1 cellular context compared by ENCODE assay signal in the genomic region with DNA sequence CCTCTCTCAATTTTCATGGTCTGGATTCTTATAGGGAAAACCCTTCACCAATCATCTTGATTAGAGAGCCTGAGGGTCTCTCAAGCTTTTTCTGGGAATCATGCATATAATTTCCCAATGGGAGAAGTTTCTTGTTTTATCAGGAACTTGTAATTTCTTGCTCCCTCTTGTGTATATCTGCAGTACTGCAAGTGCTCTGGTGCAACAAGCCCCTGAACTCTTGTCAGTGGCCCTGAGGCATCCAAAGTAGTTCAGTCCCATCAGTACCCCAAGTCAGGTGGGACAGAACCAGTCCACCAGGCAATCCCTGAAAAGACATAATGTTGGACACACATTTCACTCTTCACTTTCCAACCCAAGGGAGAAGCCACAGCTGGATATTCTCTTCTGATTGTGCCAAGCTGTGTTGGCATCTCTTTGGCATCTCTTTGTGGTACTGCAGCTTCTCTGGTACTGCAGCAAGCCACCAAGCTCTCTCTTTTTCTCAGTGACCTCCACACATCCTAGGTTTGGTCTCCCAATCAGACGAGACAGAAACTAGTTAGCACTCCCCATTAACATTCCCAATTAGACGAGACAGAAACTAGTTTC.
TF ChIP-seq lines count a peak whose summit lies in the region.

No MANE protein-coding gene starts in this region.

TF ChIP-seq in GM23338, 12 proteins besides CTCF, POLR2A, EP300 and RAD21 (continued from another document):
- TF ChIP-seq, protein P1, sequence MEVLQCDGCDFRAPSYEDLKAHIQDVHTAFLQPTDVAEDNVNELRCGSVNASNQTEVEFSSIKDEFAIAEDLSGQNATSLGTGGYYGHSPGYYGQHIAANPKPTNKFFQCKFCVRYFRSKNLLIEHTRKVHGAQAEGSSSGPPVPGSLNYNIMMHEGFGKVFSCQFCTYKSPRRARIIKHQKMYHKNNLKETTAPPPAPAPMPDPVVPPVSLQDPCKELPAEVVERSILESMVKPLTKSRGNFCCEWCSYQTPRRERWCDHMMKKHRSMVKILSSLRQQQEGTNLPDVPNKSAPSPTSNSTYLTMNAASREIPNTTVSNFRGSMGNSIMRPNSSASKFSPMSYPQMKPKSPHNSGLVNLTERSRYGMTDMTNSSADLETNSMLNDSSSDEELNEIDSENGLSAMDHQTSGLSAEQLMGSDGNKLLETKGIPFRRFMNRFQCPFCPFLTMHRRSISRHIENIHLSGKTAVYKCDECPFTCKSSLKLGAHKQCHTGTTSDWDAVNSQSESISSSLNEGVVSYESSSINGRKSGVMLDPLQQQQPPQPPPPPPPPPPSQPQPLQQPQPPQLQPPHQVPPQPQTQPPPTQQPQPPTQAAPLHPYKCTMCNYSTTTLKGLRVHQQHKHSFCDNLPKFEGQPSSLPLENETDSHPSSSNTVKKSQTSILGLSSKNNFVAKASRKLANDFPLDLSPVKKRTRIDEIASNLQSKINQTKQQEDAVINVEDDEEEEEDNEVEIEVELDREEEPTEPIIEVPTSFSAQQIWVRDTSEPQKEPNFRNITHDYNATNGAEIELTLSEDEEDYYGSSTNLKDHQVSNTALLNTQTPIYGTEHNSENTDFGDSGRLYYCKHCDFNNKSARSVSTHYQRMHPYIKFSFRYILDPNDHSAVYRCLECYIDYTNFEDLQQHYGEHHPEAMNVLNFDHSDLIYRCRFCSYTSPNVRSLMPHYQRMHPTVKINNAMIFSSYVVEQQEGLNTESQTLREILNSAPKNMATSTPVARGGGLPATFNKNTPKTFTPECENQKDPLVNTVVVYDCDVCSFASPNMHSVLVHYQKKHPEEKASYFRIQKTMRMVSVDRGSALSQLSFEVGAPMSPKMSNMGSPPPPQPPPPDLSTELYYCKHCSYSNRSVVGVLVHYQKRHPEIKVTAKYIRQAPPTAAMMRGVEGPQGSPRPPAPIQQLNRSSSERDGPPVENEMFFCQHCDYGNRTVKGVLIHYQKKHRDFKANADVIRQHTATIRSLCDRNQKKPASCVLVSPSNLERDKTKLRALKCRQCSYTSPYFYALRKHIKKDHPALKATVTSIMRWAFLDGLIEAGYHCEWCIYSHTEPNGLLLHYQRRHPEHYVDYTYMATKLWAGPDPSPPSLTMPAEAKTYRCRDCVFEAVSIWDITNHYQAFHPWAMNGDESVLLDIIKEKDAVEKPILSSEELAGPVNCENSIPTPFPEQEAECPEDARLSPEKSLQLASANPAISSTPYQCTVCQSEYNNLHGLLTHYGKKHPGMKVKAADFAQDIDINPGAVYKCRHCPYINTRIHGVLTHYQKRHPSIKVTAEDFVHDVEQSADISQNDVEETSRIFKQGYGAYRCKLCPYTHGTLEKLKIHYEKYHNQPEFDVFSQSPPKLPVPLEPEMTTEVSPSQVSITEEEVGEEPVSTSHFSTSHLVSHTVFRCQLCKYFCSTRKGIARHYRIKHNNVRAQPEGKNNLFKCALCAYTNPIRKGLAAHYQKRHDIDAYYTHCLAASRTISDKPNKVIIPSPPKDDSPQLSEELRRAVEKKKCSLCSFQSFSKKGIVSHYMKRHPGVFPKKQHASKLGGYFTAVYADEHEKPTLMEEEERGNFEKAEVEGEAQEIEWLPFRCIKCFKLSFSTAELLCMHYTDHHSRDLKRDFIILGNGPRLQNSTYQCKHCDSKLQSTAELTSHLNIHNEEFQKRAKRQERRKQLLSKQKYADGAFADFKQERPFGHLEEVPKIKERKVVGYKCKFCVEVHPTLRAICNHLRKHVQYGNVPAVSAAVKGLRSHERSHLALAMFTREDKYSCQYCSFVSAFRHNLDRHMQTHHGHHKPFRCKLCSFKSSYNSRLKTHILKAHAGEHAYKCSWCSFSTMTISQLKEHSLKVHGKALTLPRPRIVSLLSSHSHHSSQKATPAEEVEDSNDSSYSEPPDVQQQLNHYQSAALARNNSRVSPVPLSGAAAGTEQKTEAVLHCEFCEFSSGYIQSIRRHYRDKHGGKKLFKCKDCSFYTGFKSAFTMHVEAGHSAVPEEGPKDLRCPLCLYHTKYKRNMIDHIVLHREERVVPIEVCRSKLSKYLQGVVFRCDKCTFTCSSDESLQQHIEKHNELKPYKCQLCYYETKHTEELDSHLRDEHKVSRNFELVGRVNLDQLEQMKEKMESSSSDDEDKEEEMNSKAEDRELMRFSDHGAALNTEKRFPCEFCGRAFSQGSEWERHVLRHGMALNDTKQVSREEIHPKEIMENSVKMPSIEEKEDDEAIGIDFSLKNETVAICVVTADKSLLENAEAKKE (CRISPR knock-in tag; IDR thresholded peaks at IDR 0.05), result no peak
- no peak for TF ChIP-seq CREB1 (CRISPR knock-in tag; IDR thresholded peaks at IDR 0.05; ENCODE audit: low read depth)
